In genomic region chr6:21824431-21825180, GRCh38 we compare ENCODE assay signal across 24 cellular contexts.
A peak's percentile ranks its signal among the peaks of the same experiment; 100 is the strongest.
DNase-seq lines count a peak whose midpoint lies in the region; ATAC-seq and TF ChIP-seq lines count a peak whose summit lies in the region.
"Had no signal": no experiment of that assay in that cellular context is flagged by ENCODE, and none has a peak within 500 bp of the region (broad histone marks: within the 10 kb centered on the region; RNA-seq: fewer than 3 reads in every experiment).

No MANE protein-coding gene starts in this region.

- H3K27ac ChIP-seq in VCaP (peak overlapping the region; percentile 52), Karpas-422 (ENCODE audit: low read length) (no peak overlapping the region), spleen (no peak overlapping the region)
- H3K27ac ChIP-seq in CD8-positive, alpha-beta T cell (ENCODE audit: low read depth, low read length), result no peak overlapping the region
- H3K27ac ChIP-seq: heart right ventricle, SJCRH30, upper lobe of right lung had no signal

- no peak overlapping the region for H3K9ac ChIP-seq in Karpas-422 (ENCODE audit: low read length)

- H3K36me3 ChIP-seq in Karpas-422 (ENCODE audit: insufficient read depth, low read length), result no peaks in the 10 kb centered on the region
- H3K36me3 ChIP-seq in spleen, result no peaks in the 10 kb centered on the region
- H3K36me3 ChIP-seq in CD8-positive, alpha-beta T cell (ENCODE audit: insufficient read depth, low read length), result no peaks in the 10 kb centered on the region
- H3K36me3 ChIP-seq: heart right ventricle, SJCRH30, upper lobe of right lung had no signal

- H3K27ac Mint-ChIP-seq in CD8-positive, alpha-beta T cell, result no peak overlapping the region
- H3K27ac Mint-ChIP-seq: dendritic cell treated with granulocyte-macrophage colony-stimulating factor and Interleukin-4, amounts not matched to agents 40 ng/mL and 50 ng/mL, for 4 days; IgD-negative memory B cell; T-helper 17 cell had no signal

- H3K4me3 ChIP-seq in Karpas-422 (ENCODE audit: low read length) (no peak overlapping the region), spleen (no peak overlapping the region)
- no peak overlapping the region for H3K4me3 ChIP-seq in CD8-positive, alpha-beta T cell (ENCODE audit: low read depth, low read length)
- H3K4me3 ChIP-seq: heart right ventricle, SJCRH30, upper lobe of right lung had no signal

- POLR2A ChIA-PET in CD8-positive, alpha-beta T cell (lab: Charles Lee), result no interaction called here

- no peak overlapping the region for H3K4me2 ChIP-seq in Karpas-422 (ENCODE audit: low read depth, low read length, poor library complexity, severe bottlenecking)

- no peak overlapping the region for H2AFZ ChIP-seq in Karpas-422 (ENCODE audit: low read length)

- no peaks in the 10 kb centered on the region for H4K20me1 ChIP-seq in Karpas-422 (ENCODE audit: insufficient read depth, low read depth, low read length)

- no peak for TF ChIP-seq POLR2A in spleen (IDR thresholded peaks at IDR 0.05)

- DNase-seq in NCI-H510A treated with DMSO at 0.1 percent for 48 hours (lab: John Stamatoyannopoulos, UW) (peak; percentile 47), NCI-H510A (lab: John Stamatoyannopoulos, UW) (no peak), NCI-H146 (lab: John Stamatoyannopoulos, UW) (peak; percentile 43), Karpas-422 (no peak), spleen (no peak)
- no peak for DNase-seq in effector CD4-positive, alpha-beta T cell
- DNase-seq in CD8-positive, alpha-beta T cell, result no peak
- DNase-seq: activated CD4-positive, CD25-positive, alpha-beta regulatory T cell; activated naive CD4-positive, alpha-beta T cell treated with Interleukin-2 at 50 U/mL for 16 hours; activated T-cell treated with anti-CD3 and anti-CD28 coated beads, Interleukin-2, amount 50 U/mL, for 4 hours; amniotic stem cell; C1 segment of cervical spinal cord; DMS 273 treated with DMSO at 0.1 percent for 48 hours; GF-D8; heart right ventricle; islet precursor cell; NCI-H2107; NCI-H526; SJCRH30; T-helper 17 cell; upper lobe of right lung had no signal

- H3K9me3 Mint-ChIP-seq in CD8-positive, alpha-beta T cell, result no peaks in the 10 kb centered on the region
- H3K9me3 Mint-ChIP-seq: activated T-cell treated with anti-CD3 and anti-CD28 coated beads, Interleukin-2, amount 50 U/mL, for 4 hours; dendritic cell treated with granulocyte-macrophage colony-stimulating factor and Interleukin-4, amounts not matched to agents 40 ng/mL and 50 ng/mL, for 4 days; IgD-negative memory B cell had no signal

- ATAC-seq in CD8-positive, alpha-beta T cell, result no peak
- ATAC-seq: activated T-cell treated with anti-CD3 and anti-CD28 coated beads, Interleukin-2, amount 50 U/mL, for 4 hours; heart right ventricle; T-helper 17 cell; upper lobe of right lung had no signal

- H3K9me3 ChIP-seq in Karpas-422 (ENCODE audit: low read length) (no peaks in the 10 kb centered on the region), spleen (no peaks in the 10 kb centered on the region)
- H3K9me3 ChIP-seq in CD8-positive, alpha-beta T cell (ENCODE audit: low read length), result no peaks in the 10 kb centered on the region
- H3K9me3 ChIP-seq: heart right ventricle, SJCRH30, upper lobe of right lung had no signal

- no peaks in the 10 kb centered on the region for H3K9me2 ChIP-seq in Karpas-422 (replicated peaks; ENCODE audit: insufficient read depth, low read length)

- H3K27me3 ChIP-seq in Karpas-422 (ENCODE audit: low read length), result no peaks in the 10 kb centered on the region
- H3K27me3 ChIP-seq in spleen (replicated peaks in 1 of 7), result no peaks in the 10 kb centered on the region
- H3K27me3 ChIP-seq in CD8-positive, alpha-beta T cell (ENCODE audit: insufficient read depth, low read length), result no peaks in the 10 kb centered on the region
- H3K27me3 ChIP-seq: heart right ventricle, SJCRH30, upper lobe of right lung had no signal

- no peaks in the 10 kb centered on the region for H3K36me3 Mint-ChIP-seq in CD8-positive, alpha-beta T cell
- H3K36me3 Mint-ChIP-seq: IgD-negative memory B cell had no signal

- H3K27me3 Mint-ChIP-seq in CD8-positive, alpha-beta T cell (ENCODE audit: low read depth), result no peaks in the 10 kb centered on the region
- H3K27me3 Mint-ChIP-seq: dendritic cell treated with granulocyte-macrophage colony-stimulating factor and Interleukin-4, amounts not matched to agents 40 ng/mL and 50 ng/mL, for 4 days; IgD-negative memory B cell; T-helper 17 cell had no signal

- no peaks in the 10 kb centered on the region for H3K79me2 ChIP-seq in Karpas-422 (ENCODE audit: low read length)

- CTCF ChIA-PET in CD8-positive, alpha-beta T cell (lab: Charles Lee), result no interaction called here

- no peak overlapping the region for H3K4me3 Mint-ChIP-seq in CD8-positive, alpha-beta T cell
- H3K4me3 Mint-ChIP-seq: activated T-cell treated with anti-CD3 and anti-CD28 coated beads, Interleukin-2, amount 50 U/mL, for 4 hours; dendritic cell treated with granulocyte-macrophage colony-stimulating factor and Interleukin-4, amounts not matched to agents 40 ng/mL and 50 ng/mL, for 4 days; IgD-negative memory B cell; T-helper 17 cell had no signal

- WGBS in spleen, 5 donors, result 80 to 95% (median 87%) methylated on average over 8 of the region's 8 CpGs

- H3K4me1 ChIP-seq in Karpas-422 (ENCODE audit: low read length) (no peaks in the 10 kb centered on the region), spleen (no peaks in the 10 kb centered on the region)
- H3K4me1 ChIP-seq in CD8-positive, alpha-beta T cell (ENCODE audit: insufficient read depth, low read length), result no peaks in the 10 kb centered on the region
- H3K4me1 ChIP-seq: SJCRH30, upper lobe of right lung had no signal

- intact Hi-C loops in spleen (cut with DNase I; ENCODE audit: low total_unique reads), result no loop called here
- intact Hi-C loops in CD8-positive, alpha-beta T cell (cut with DNase I, micrococcal nuclease), result no loop called here

- no peaks in the 10 kb centered on the region for H3K4me1 Mint-ChIP-seq in CD8-positive, alpha-beta T cell (ENCODE audit: low read depth)
- H3K4me1 Mint-ChIP-seq: IgD-negative memory B cell, T-helper 17 cell had no signal

- no peak for TF ChIP-seq CTCF in VCaP (conservative IDR thresholded peaks at IDR 0.05)
- no peak for TF ChIP-seq CTCF in spleen (IDR thresholded peaks at IDR 0.05 in 8 of 11, conservative IDR thresholded peaks at IDR 0.05 in 3 of 11)
- TF ChIP-seq CTCF in CD8-positive, alpha-beta T cell (IDR thresholded peaks at IDR 0.05), result no peak

Comparison
In these comparisons a context has a peak if more than half of its experiments do, and no peak if none do; other contexts are left out.
1. DNase-seq: peak in NCI-H510A treated with DMSO at 0.1 percent for 48 hours (single experiment) and NCI-H146 (single experiment); none in NCI-H510A (single experiment), Karpas-422 (single experiment), effector CD4-positive, alpha-beta T cell (single experiment), spleen (single experiment) and CD8-positive, alpha-beta T cell (0 of 7).